ENCODE assay signal across 21 cellular contexts in genomic region chr14:37862263-37862662, GRCh38.
"Had no signal": no experiment of that assay in that cellular context is flagged by ENCODE, and none has a peak within 500 bp of the region (broad histone marks: within the 10 kb centered on the region; RNA-seq: fewer than 3 reads in every experiment).

No MANE protein-coding gene starts in this region.

- H3K4me3 Mint-ChIP-seq: mesothelial cell of epicardium; naive thymus-derived CD4-positive, alpha-beta T cell; nephron progenitor cell; stimulated activated effector memory CD8-positive, alpha-beta T cell treated with anti-CD3 and anti-CD28 coated beads, Interleukin-12 subunit alpha, Interleukin-12 subunit beta, amount 100 ng/mL, for 72 hours had no signal

- H3K36me3 ChIP-seq: gastrocnemius medialis, prostate gland, right atrium auricular region, stomach, thyroid gland had no signal

- H3K27ac ChIP-seq: dorsolateral prefrontal cortex, gastrocnemius medialis, prostate gland, right atrium auricular region, stomach, thyroid gland had no signal

- H3K4me3 ChIP-seq: dorsolateral prefrontal cortex, gastrocnemius medialis, prostate gland, right atrium auricular region, stomach, thyroid gland had no signal

- H3K4me1 Mint-ChIP-seq: naive thymus-derived CD4-positive, alpha-beta T cell; nephron progenitor cell; stimulated activated effector memory CD8-positive, alpha-beta T cell treated with anti-CD3 and anti-CD28 coated beads, Interleukin-12 subunit alpha, Interleukin-12 subunit beta, amount 100 ng/mL, for 72 hours had no signal

- H3K27ac Mint-ChIP-seq: mesothelial cell of epicardium; naive thymus-derived CD4-positive, alpha-beta T cell; nephron progenitor cell; stimulated activated effector memory CD8-positive, alpha-beta T cell treated with anti-CD3 and anti-CD28 coated beads, Interleukin-12 subunit alpha, Interleukin-12 subunit beta, amount 100 ng/mL, for 72 hours had no signal

- H3K9me3 Mint-ChIP-seq: stimulated activated effector memory CD8-positive, alpha-beta T cell treated with anti-CD3 and anti-CD28 coated beads, Interleukin-12 subunit alpha, Interleukin-12 subunit beta, amount 100 ng/mL, for 72 hours had no signal

- H3K9me3 ChIP-seq: gastrocnemius medialis, prostate gland, right atrium auricular region, stomach, thyroid gland had no signal

- ATAC-seq: gastrocnemius medialis; left lobe of liver; naive thymus-derived CD4-positive, alpha-beta T cell; sciatic nerve; stimulated activated effector memory CD8-positive, alpha-beta T cell treated with anti-CD3 and anti-CD28 coated beads, Interleukin-12 subunit alpha, Interleukin-12 subunit beta, amount 100 ng/mL, for 72 hours had no signal

- H3K36me3 Mint-ChIP-seq: mesothelial cell of epicardium; naive thymus-derived CD4-positive, alpha-beta T cell; stimulated activated effector memory CD8-positive, alpha-beta T cell treated with anti-CD3 and anti-CD28 coated beads, Interleukin-12 subunit alpha, Interleukin-12 subunit beta, amount 100 ng/mL, for 72 hours had no signal

- H3K4me1 ChIP-seq: gastrocnemius medialis, right atrium auricular region, thyroid gland had no signal

- DNase-seq: dorsolateral prefrontal cortex; effector CD4-positive, alpha-beta T cell; foreskin fibroblast; gastrocnemius medialis; head of caudate nucleus; mesenchymal stem cell; naive thymus-derived CD4-positive, alpha-beta T cell; nephron progenitor cell; nucleus accumbens; stimulated activated CD4-positive, alpha-beta T cell treated with anti-CD3 and anti-CD28 coated beads, Interleukin-2, amount 100 ng/mL, for 24 hours; stimulated activated CD4-positive, alpha-beta T cell treated with anti-CD3 and anti-CD28 coated beads, Interleukin-4, amount 100 ng/mL, for 24 hours; stimulated activated naive CD4-positive, alpha-beta T cell treated with Interleukin-2 at 50 U/mL for 16 hours; stomach; thyroid gland; trophoblast cell had no signal

- H3K27me3 ChIP-seq: dorsolateral prefrontal cortex, gastrocnemius medialis, right atrium auricular region, stomach, thyroid gland had no signal
